In the genomic region with DNA sequence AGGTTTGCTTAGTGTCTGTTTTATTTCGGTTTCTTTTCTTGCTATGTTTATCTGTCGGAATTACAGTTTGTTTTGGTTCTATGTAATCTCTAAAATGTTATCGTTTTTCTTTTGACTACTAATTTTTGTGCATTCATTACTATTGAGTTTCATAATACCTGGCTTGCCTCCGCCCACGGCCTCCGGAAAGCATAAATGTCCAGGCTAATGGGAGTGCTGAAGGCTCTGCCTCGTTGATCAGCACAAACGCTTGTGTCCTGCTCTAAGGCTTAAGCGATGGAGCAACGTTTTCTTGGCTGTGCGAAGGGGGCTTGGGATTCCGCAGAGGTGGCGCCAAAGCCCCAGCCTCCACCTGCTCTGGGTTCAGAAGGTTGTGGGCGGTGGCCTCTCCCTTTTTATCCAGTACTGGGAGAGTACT, we compare ENCODE assay signal across 8 cellular contexts. TPM values are rescaled to one million over a fixed set of nuclear protein-coding genes. Genes with fewer than 3 reads are reported as not detected.
DNase-seq lines count a peak whose midpoint lies in the region; ATAC-seq and TF ChIP-seq lines count a peak whose summit lies in the region.

No MANE protein-coding gene starts in this region.

- peaks cover 97% of the 10 kb centered on the region for H3K27me3 ChIP-seq in cardiac muscle cell
- peaks cover 38% of the 10 kb centered on the region for H3K27me3 ChIP-seq in muscle layer of duodenum (ENCODE audit: low read depth, low read length)

- no peaks in the 10 kb centered on the region for H3K9me3 ChIP-seq in cardiac muscle cell (ENCODE audit: low read depth)
- H3K9me3 ChIP-seq in muscle layer of duodenum (ENCODE audit: control insufficient read depth in 1 of 2, low read length in 2 of 2), result no peaks in the 10 kb centered on the region

- H3K27ac ChIP-seq in cardiac muscle cell (no peak overlapping the region), caudate nucleus (ENCODE audit: low read depth, low read length) (peak overlapping the region; percentile 24), muscle layer of duodenum (ENCODE audit: low read length) (peak overlapping the region; percentile 87)

- intact Hi-C loops in left cardiac atrium (cut with DNase I), result loop anchor here in 1 of 2 donors (1.0 kb wide), 1 partner anchor 19 kb away; no protein-coding TSS in a partner anchor

- H3K4me3 ChIP-seq in cardiac muscle cell, result peak overlapping the region; percentile 6
- H3K4me3 ChIP-seq in muscle layer of duodenum (ENCODE audit: low read depth in 1 of 2, low read length in 2 of 2), result peak overlapping the region; percentile 36 to 82

- no peak for ATAC-seq in left cardiac atrium
- peak; percentile 25 for ATAC-seq in HG02885 (IDR thresholded peaks at IDR 0.05; ENCODE audit: poor library complexity, unreplicated experiment)

- TF ChIP-seq CTCF in cardiac muscle cell (IDR thresholded peaks at IDR 0.05; ENCODE audit: low read depth, low read length), result no peak

- no peaks in the 10 kb centered on the region for H3K36me3 ChIP-seq in cardiac muscle cell
- no peaks in the 10 kb centered on the region for H3K36me3 ChIP-seq in muscle layer of duodenum (ENCODE audit: control insufficient read depth in 1 of 2, insufficient read depth in 2 of 2, low read length in 2 of 2)

- H3K4me1 ChIP-seq in cardiac muscle cell (ENCODE audit: low read depth) (peaks cover 8% of the 10 kb centered on the region), muscle layer of duodenum (ENCODE audit: control insufficient read depth in 1 of 2, insufficient read depth in 2 of 2, low read length in 2 of 2) (peaks cover 0 to 3% of the 10 kb centered on the region in 2 donors)

- DNase-seq in cardiac muscle cell (ENCODE audit: low read depth in 1 of 2, low spot score in 1 of 2), result peak in 1 of 2 donors; percentile 54
- no peak for DNase-seq in left cardiac atrium
- DNase-seq in NCI-H748 (lab: John Stamatoyannopoulos, UW; ENCODE audit: unreplicated experiment), result peak; percentile 97
- no peak for DNase-seq in caudate nucleus (lab: John Stamatoyannopoulos, UW)
- DNase-seq in hippocampal formation (lab: John Stamatoyannopoulos, UW), result no peak
- no peak for DNase-seq in NCI-H510A treated with DMSO at 0.1 percent for 48 hours (lab: John Stamatoyannopoulos, UW)

RNA-seq across cellular contexts. Expression of a gene that starts 19.8 kb away (rescaled TPM):
- total RNA-seq in cardiac muscle cell (0.32 and 0.63 TPM in 2 replicates), left cardiac atrium (1 to 10 TPM; 1.6 to 1.9 TPM)
- polyA plus RNA-seq in cardiac muscle cell, result 0.43 and 0.46 TPM in 2 replicates
